In the genomic region with DNA sequence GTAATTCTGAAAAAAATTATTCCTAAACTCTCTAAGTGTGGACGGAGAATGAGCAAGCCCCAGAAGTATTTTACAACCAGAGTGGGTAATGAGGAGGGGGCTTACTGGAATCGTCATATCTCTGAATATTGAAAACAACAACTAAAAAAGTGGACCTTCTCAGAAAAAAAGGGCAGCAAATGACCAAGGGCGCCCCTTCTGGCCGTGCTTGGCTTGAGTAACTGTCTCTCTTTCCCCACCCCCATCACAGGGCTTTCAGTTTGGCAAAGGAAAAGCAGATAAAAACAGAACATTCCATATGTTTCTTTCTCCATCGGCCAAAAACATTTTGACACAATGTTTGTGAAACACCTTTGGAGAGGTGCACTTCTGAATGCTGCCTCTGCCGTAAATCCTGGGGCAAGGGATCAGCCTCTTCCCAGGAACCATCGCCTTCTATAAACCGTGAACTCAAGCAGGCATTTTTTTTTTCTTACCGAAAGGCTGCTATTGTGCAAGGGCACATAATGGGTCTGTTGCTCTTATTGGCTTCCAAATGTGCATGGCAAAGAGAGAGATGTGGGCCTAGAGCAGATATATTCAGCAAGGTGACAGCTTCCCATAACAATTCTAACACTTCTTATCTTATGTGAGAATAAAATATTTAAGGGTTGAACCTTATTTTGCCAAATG, we compare ENCODE assay signal across 1 cellular context.
A peak's percentile ranks its signal among the peaks of the same experiment; 100 is the strongest.
TF ChIP-seq lines count a peak whose summit lies in the region.

No MANE protein-coding gene starts in this region.

TF ChIP-seq in H1, 55 proteins besides CTCF, POLR2A, EP300 and RAD21:
- TF ChIP-seq CEBPB (IDR thresholded peaks at IDR 0.05; ENCODE audit: low read depth, low read length) (peak; percentile 64; the same call in 1 of the 2 replicates), TCF12 (IDR thresholded peaks at IDR 0.05; ENCODE audit: low read depth, low read length) (no peak), ASH2L (IDR thresholded peaks at IDR 0.05; ENCODE audit: low read length) (peak; percentile 32), NRF1 (IDR thresholded peaks at IDR 0.05; ENCODE audit: low read depth, low read length) (no peak)
